ENCODE assay signal across 11 cellular contexts in the genomic region with DNA sequence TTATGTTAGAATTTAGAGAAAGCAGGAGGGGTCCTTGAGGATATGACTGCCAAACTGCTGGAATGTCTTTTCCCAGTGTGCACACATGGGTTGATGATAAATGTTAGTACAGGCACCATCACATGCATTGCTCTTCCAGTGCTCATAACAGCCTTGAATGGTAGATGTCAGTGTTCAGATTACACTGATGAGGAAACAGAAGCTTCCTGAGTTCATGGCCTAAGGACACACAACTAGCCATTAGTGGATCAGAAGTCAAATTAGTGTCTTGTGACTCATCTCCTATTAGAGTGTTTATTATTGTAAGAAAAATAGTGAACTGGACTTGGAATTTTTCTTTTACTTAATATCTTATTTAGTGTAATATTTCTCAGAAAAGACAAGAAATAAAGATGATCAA.
A peak's percentile ranks its signal among the peaks of the same experiment; 100 is the strongest.
DNase-seq lines count a peak whose midpoint lies in the region; ATAC-seq, FAIRE-seq and TF ChIP-seq lines count a peak whose summit lies in the region.
"Had no signal": no experiment of that assay in that cellular context is flagged by ENCODE, and none has a peak within 500 bp of the region (broad histone marks: within the 10 kb centered on the region; RNA-seq: fewer than 3 reads in every experiment).

No MANE protein-coding gene starts in this region.

- H3K4me2 ChIP-seq in GM23338: no peak overlapping the region

- H3K9me3 ChIP-seq in MG63 (no peaks in the 10 kb centered on the region), kidney (ENCODE audit: control insufficient read depth in 1 of 2, low read length in 2 of 2) (no peaks in the 10 kb centered on the region)

- H3K4me1 ChIP-seq in GM23338 (ENCODE audit: insufficient read depth) (peaks cover 18% of the 10 kb centered on the region), kidney (ENCODE audit: control insufficient read depth in 1 of 2, insufficient read depth in 1 of 2, low read depth in 1 of 2, low read length in 2 of 2) (peaks cover 0 to 3% of the 10 kb centered on the region in 2 donors)

- H3K27me3 Mint-ChIP-seq in GM23338 (ENCODE audit: insufficient read depth, low read depth, poor library complexity): peaks cover 4% of the 10 kb centered on the region
- H3K27me3 Mint-ChIP-seq in activated T-helper 1 cell treated with anti-CD3 and anti-CD28 coated beads, Interleukin-12 subunit alpha, Interleukin-12 subunit beta, Interleukin-2, Interleukin-4 antibody, amounts not matched to agents 30 ng/mL and 10 ng/mL and 1 ng/mL, durations not matched to agents 14 hours and 24 hours and 36 hours (ENCODE audit: insufficient read depth): no peaks in the 10 kb centered on the region

- H3K4me3 Mint-ChIP-seq in GM23338: no peak overlapping the region
- no peak overlapping the region for H3K4me3 Mint-ChIP-seq in activated T-helper 1 cell treated with anti-CD3 and anti-CD28 coated beads, Interleukin-12 subunit alpha, Interleukin-12 subunit beta, Interleukin-2, Interleukin-4 antibody, amounts not matched to agents 30 ng/mL and 10 ng/mL and 1 ng/mL, durations not matched to agents 14 hours and 24 hours and 36 hours

- no peak for TF ChIP-seq CTCF in GM23338 (conservative IDR thresholded peaks at IDR 0.05; ENCODE audit: low read depth in 2 of 2)
- no peak for TF ChIP-seq CTCF in fibroblast of mammary gland (conservative IDR thresholded peaks at IDR 0.05; ENCODE audit: control insufficient read depth, insufficient read depth, low read depth, low read length)
- TF ChIP-seq CTCF in kidney (IDR thresholded peaks at IDR 0.05; ENCODE audit: borderline replicate concordance, extremely low read depth, insufficient read depth): no peak

- intact Hi-C loops in left colon (cut with DNase I, micrococcal nuclease): no loop called here
- intact Hi-C loops in kidney (cut with DNase I): no loop called here
- intact Hi-C loops in activated T-helper 1 cell treated with anti-CD3 and anti-CD28 coated beads, Interleukin-12 subunit alpha, Interleukin-12 subunit beta, Interleukin-2, Interleukin-4 antibody, amounts not matched to agents 30 ng/mL and 10 ng/mL and 1 ng/mL, durations not matched to agents 14 hours and 24 hours and 36 hours (cut with micrococcal nuclease): no loop called here

- no peaks in the 10 kb centered on the region for H3K36me3 Mint-ChIP-seq in GM23338 (ENCODE audit: low read depth)
- H3K36me3 Mint-ChIP-seq in activated T-helper 1 cell treated with anti-CD3 and anti-CD28 coated beads, Interleukin-12 subunit alpha, Interleukin-12 subunit beta, Interleukin-2, Interleukin-4 antibody, amounts not matched to agents 30 ng/mL and 10 ng/mL and 1 ng/mL, durations not matched to agents 14 hours and 24 hours and 36 hours (ENCODE audit: low read depth): no peaks in the 10 kb centered on the region

- DNase-seq in GM23338 (ENCODE audit: low spot score) (no peak), SK-MEL-5 (ENCODE audit: low read depth, low spot score) (peak; percentile 56), fibroblast of mammary gland (ENCODE audit: low read depth) (peak; percentile 92), pulmonary artery endothelial cell (ENCODE audit: low read depth, low spot score) (peak; percentile 97), MG63 (no peak), left colon (no peak), kidney (no peak)
- no peak for DNase-seq in activated T-helper 1 cell treated with anti-CD3 and anti-CD28 coated beads, Interleukin-12 subunit alpha, Interleukin-12 subunit beta, Interleukin-2, Interleukin-4 antibody, amounts not matched to agents 30 ng/mL and 10 ng/mL and 1 ng/mL, durations not matched to agents 14 hours and 24 hours and 36 hours (ENCODE audit: low spot score)
- DNase-seq: NCI-H2029 had no signal

- no peaks in the 10 kb centered on the region for H3K27me3 ChIP-seq in GM23338 (ENCODE audit: insufficient read depth)
- no peaks in the 10 kb centered on the region for H3K27me3 ChIP-seq in MG63

- no peak overlapping the region for H2AFZ ChIP-seq in GM23338

- H3K9me2 ChIP-seq in GM23338 (ENCODE audit: insufficient read depth): no peaks in the 10 kb centered on the region

- H3F3A ChIP-seq in GM23338 (replicated peaks; ENCODE audit: low read depth): no peaks in the 10 kb centered on the region

- H3K4me1 Mint-ChIP-seq in GM23338: peaks cover 26% of the 10 kb centered on the region
- no peaks in the 10 kb centered on the region for H3K4me1 Mint-ChIP-seq in activated T-helper 1 cell treated with anti-CD3 and anti-CD28 coated beads, Interleukin-12 subunit alpha, Interleukin-12 subunit beta, Interleukin-2, Interleukin-4 antibody, amounts not matched to agents 30 ng/mL and 10 ng/mL and 1 ng/mL, durations not matched to agents 14 hours and 24 hours and 36 hours (ENCODE audit: low read depth)

- H3K27ac ChIP-seq in GM23338 (ENCODE audit: low read depth): no peak overlapping the region
- no peak overlapping the region for H3K27ac ChIP-seq in kidney (ENCODE audit: low read depth in 2 of 2, low read length in 2 of 2)

- no peak overlapping the region for H3K4me3 ChIP-seq in GM23338
- no peak overlapping the region for H3K4me3 ChIP-seq in fibroblast of mammary gland (ENCODE audit: control insufficient read depth, low read depth, low read length)
- H3K4me3 ChIP-seq in MG63: no peak overlapping the region
- H3K4me3 ChIP-seq in kidney (ENCODE audit: low read length in 2 of 2): no peak overlapping the region

- H3K9me3 Mint-ChIP-seq in GM23338: no peaks in the 10 kb centered on the region
- H3K9me3 Mint-ChIP-seq in activated T-helper 1 cell treated with anti-CD3 and anti-CD28 coated beads, Interleukin-12 subunit alpha, Interleukin-12 subunit beta, Interleukin-2, Interleukin-4 antibody, amounts not matched to agents 30 ng/mL and 10 ng/mL and 1 ng/mL, durations not matched to agents 14 hours and 24 hours and 36 hours: no peaks in the 10 kb centered on the region

- ATAC-seq in GM23338 (no peak), left colon (no peak)

- H3K36me3 ChIP-seq in GM23338 (ENCODE audit: insufficient read depth): no peaks in the 10 kb centered on the region
- H3K36me3 ChIP-seq in MG63: no peaks in the 10 kb centered on the region
- no peaks in the 10 kb centered on the region for H3K36me3 ChIP-seq in kidney (ENCODE audit: control insufficient read depth in 1 of 2, insufficient read depth in 2 of 2, low read length in 2 of 2)

- in situ Hi-C loops in SK-MEL-5 (cut with HindIII; ENCODE audit: low pct_unique_long_range_greater_than_20kb, low sequenced_read_pairs): no loop called here

- peak overlapping the region; percentile 60; the same call in 1 of the 2 replicates for H3K27ac Mint-ChIP-seq in GM23338
- no peak overlapping the region for H3K27ac Mint-ChIP-seq in activated T-helper 1 cell treated with anti-CD3 and anti-CD28 coated beads, Interleukin-12 subunit alpha, Interleukin-12 subunit beta, Interleukin-2, Interleukin-4 antibody, amounts not matched to agents 30 ng/mL and 10 ng/mL and 1 ng/mL, durations not matched to agents 14 hours and 24 hours and 36 hours

- H3K9ac ChIP-seq in kidney (ENCODE audit: low read length in 2 of 2): no peak overlapping the region

- no peaks in the 10 kb centered on the region for H4K20me1 ChIP-seq in GM23338 (replicated peaks; ENCODE audit: insufficient read depth)

- no peak for FAIRE-seq in kidney (lab: Jason Lieb, UNC)
- FAIRE-seq: colon, D721Med had no signal

- no peaks in the 10 kb centered on the region for H3K79me2 ChIP-seq in GM23338 (replicated peaks; ENCODE audit: insufficient read depth)

TF ChIP-seq in GM23338, 12 proteins besides CTCF, POLR2A, EP300 and RAD21 (continues in another document):
- no peak for TF ChIP-seq EZH2phosphoT487 (IDR thresholded peaks at IDR 0.05; ENCODE audit: unreplicated experiment)
- TF ChIP-seq, protein P1, sequence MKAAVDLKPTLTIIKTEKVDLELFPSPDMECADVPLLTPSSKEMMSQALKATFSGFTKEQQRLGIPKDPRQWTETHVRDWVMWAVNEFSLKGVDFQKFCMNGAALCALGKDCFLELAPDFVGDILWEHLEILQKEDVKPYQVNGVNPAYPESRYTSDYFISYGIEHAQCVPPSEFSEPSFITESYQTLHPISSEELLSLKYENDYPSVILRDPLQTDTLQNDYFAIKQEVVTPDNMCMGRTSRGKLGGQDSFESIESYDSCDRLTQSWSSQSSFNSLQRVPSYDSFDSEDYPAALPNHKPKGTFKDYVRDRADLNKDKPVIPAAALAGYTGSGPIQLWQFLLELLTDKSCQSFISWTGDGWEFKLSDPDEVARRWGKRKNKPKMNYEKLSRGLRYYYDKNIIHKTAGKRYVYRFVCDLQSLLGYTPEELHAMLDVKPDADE (IDR thresholded peaks at IDR 0.05): no peak

Comparison
In these comparisons a context has a peak if more than half of its experiments do, and no peak if none do; other contexts are left out.
1. DNase-seq: peak in SK-MEL-5 (single experiment), fibroblast of mammary gland (single experiment) and pulmonary artery endothelial cell (single experiment); none in GM23338 (single experiment), MG63 (single experiment), left colon (0 of 2), kidney (single experiment) and activated T-helper 1 cell treated with anti-CD3 and anti-CD28 coated beads, Interleukin-12 subunit alpha, Interleukin-12 subunit beta, Interleukin-2, Interleukin-4 antibody, amounts not matched to agents 30 ng/mL and 10 ng/mL and 1 ng/mL, durations not matched to agents 14 hours and 24 hours and 36 hours (single experiment).